ENCODE assay signal across 26 cellular contexts in genomic region chr5:156378159-156378558, GRCh38. TPM values are rescaled to one million over a fixed set of nuclear protein-coding genes. Genes with fewer than 3 reads are reported as not detected.
DNase-seq lines count a peak whose midpoint lies in the region; ATAC-seq, FAIRE-seq and TF ChIP-seq lines count a peak whose summit lies in the region.
"Had no signal": no experiment of that assay in that cellular context is flagged by ENCODE, and none has a peak within 500 bp of the region (broad histone marks: within the 10 kb centered on the region; RNA-seq: fewer than 3 reads in every experiment).

No MANE protein-coding gene starts in this region.

- H4K91ac ChIP-seq in mesenchymal stem cell (ENCODE audit: low read length) = no peak overlapping the region

- no peaks in the 10 kb centered on the region for H3K27me3 ChIP-seq in astrocyte (ENCODE audit: insufficient read depth, low read length)
- H3K27me3 ChIP-seq in mesenchymal stem cell (ENCODE audit: control insufficient read depth in 1 of 2, insufficient read depth in 1 of 2, low read length in 2 of 2) = no peaks in the 10 kb centered on the region
- H3K27me3 ChIP-seq: gastrocnemius medialis, transverse colon had no signal

- no peak overlapping the region for H3K14ac ChIP-seq in mesenchymal stem cell (ENCODE audit: low read length in 2 of 2)

- H3K79me1 ChIP-seq in mesenchymal stem cell (replicated peaks; ENCODE audit: low read length, poor library complexity, severe bottlenecking) = no peaks in the 10 kb centered on the region

- DNase-seq in astrocyte (ENCODE audit: low read depth) (no peak), coronary artery (ENCODE audit: low spot score) (no peak), mesenchymal stem cell (no peak), COR-L47 (lab: John Stamatoyannopoulos, UW) (no peak), HFFc6 (no peak)
- DNase-seq: activated B cell treated with CpG ODN at 0.5 μM for 24 hours, anterior cingulate cortex, gastrocnemius medialis, hippocampal formation, KG1, left ventricle myocardium inferior, natural killer cell, NCI-H1436 treated with DMSO at 0.1 percent for 48 hours, NCI-H524, SIG-M5, SW 1271, transverse colon had no signal

- H3K18ac ChIP-seq in mesenchymal stem cell (ENCODE audit: low read depth in 1 of 2, low read length in 2 of 2) = no peak overlapping the region

- no peaks in the 10 kb centered on the region for H3K36me3 Mint-ChIP-seq in astrocyte (ENCODE audit: low read depth, unreplicated experiment)
- H3K36me3 Mint-ChIP-seq in HFFc6 (ENCODE audit: low read depth) = no peaks in the 10 kb centered on the region
- H3K36me3 Mint-ChIP-seq: activated naive CD4-positive, alpha-beta T cell treated with anti-CD3 and anti-CD28 coated beads, Interleukin-2, amount 50 U/mL, for 72 hours; mesothelial cell of epicardium; natural killer cell had no signal

- 94% methylated on average over 2 of the region's 2 CpGs for WGBS in mesenchymal stem cell

- H2AK5ac ChIP-seq in mesenchymal stem cell (ENCODE audit: low read length, severe bottlenecking) = no peak overlapping the region

- no peak overlapping the region for H4K8ac ChIP-seq in mesenchymal stem cell (ENCODE audit: low read length)

- no peak overlapping the region for H2BK5ac ChIP-seq in mesenchymal stem cell (ENCODE audit: low read depth, low read length, poor library complexity, severe bottlenecking)

- TF ChIP-seq CTCF in astrocyte (IDR thresholded peaks at IDR 0.05; ENCODE audit: insufficient read depth, low read depth, low read length) = no peak
- no peak for TF ChIP-seq CTCF in coronary artery (IDR thresholded peaks at IDR 0.05)
- TF ChIP-seq CTCF in HFFc6 (IDR thresholded peaks at IDR 0.05) = no peak

- H2BK120ac ChIP-seq in mesenchymal stem cell (ENCODE audit: low read depth, low read length) = no peak overlapping the region

- H2BK15ac ChIP-seq in mesenchymal stem cell (ENCODE audit: low read depth, poor library complexity, severe bottlenecking) = no peak overlapping the region

- H3K23ac ChIP-seq in mesenchymal stem cell (ENCODE audit: low read length in 2 of 2) = no peak overlapping the region

- no peak overlapping the region for H3K9ac ChIP-seq in astrocyte (ENCODE audit: low read length)
- H3K9ac ChIP-seq in mesenchymal stem cell (ENCODE audit: low read length) = no peak overlapping the region

- H2AFZ ChIP-seq in astrocyte (ENCODE audit: low read depth, low read length) (no peak overlapping the region), mesenchymal stem cell (ENCODE audit: low read depth, low read length) (no peak overlapping the region)

- H3K4me1 Mint-ChIP-seq in astrocyte (ENCODE audit: low read depth, unreplicated experiment) = peaks cover 21% of the 10 kb centered on the region
- H3K4me1 Mint-ChIP-seq in HFFc6 (ENCODE audit: low read depth) = peaks cover 23% of the 10 kb centered on the region
- H3K4me1 Mint-ChIP-seq: natural killer cell had no signal

- H4K20me1 ChIP-seq in astrocyte (ENCODE audit: insufficient read depth, low read length) = no peaks in the 10 kb centered on the region

- H3K27me3 Mint-ChIP-seq in astrocyte (ENCODE audit: low read depth, unreplicated experiment) = no peaks in the 10 kb centered on the region
- H3K27me3 Mint-ChIP-seq in HFFc6 (ENCODE audit: insufficient read depth) = no peaks in the 10 kb centered on the region; the same call in 1 of the 2 replicates
- H3K27me3 Mint-ChIP-seq: activated B cell treated with CpG ODN at 0.5 μM for 24 hours; dendritic cell treated with granulocyte-macrophage colony-stimulating factor and Interleukin-4, amounts not matched to agents 40 ng/mL and 50 ng/mL, for 4 days had no signal

- no peak overlapping the region for H2BK12ac ChIP-seq in mesenchymal stem cell (ENCODE audit: low read length in 2 of 2)

- H3K36me3 ChIP-seq in astrocyte (ENCODE audit: insufficient read depth, low read length) = no peaks in the 10 kb centered on the region
- no peaks in the 10 kb centered on the region for H3K36me3 ChIP-seq in mesenchymal stem cell (ENCODE audit: control insufficient read depth in 1 of 2, insufficient read depth in 2 of 2, low read depth in 1 of 2, low read length in 2 of 2)
- H3K36me3 ChIP-seq: gastrocnemius medialis, left ventricle myocardium inferior, transverse colon had no signal

- H3K27ac Mint-ChIP-seq in astrocyte (ENCODE audit: unreplicated experiment) = no peak overlapping the region
- H3K27ac Mint-ChIP-seq in HFFc6 = no peak overlapping the region
- H3K27ac Mint-ChIP-seq: activated B cell treated with CpG ODN at 0.5 μM for 24 hours; activated naive CD4-positive, alpha-beta T cell treated with anti-CD3 and anti-CD28 coated beads, Interleukin-2, amount 50 U/mL, for 72 hours; dendritic cell treated with granulocyte-macrophage colony-stimulating factor and Interleukin-4, amounts not matched to agents 40 ng/mL and 50 ng/mL, for 4 days; mesothelial cell of epicardium; natural killer cell had no signal

- H3K4me1 ChIP-seq in astrocyte (ENCODE audit: insufficient read depth, low read length) = no peaks in the 10 kb centered on the region
- H3K4me1 ChIP-seq in mesenchymal stem cell (ENCODE audit: control insufficient read depth, insufficient read depth, low read depth, low read length) = no peaks in the 10 kb centered on the region
- H3K4me1 ChIP-seq: transverse colon had no signal

- H3K4me3 Mint-ChIP-seq in astrocyte (ENCODE audit: unreplicated experiment) = no peak overlapping the region
- H3K4me3 Mint-ChIP-seq in HFFc6 = no peak overlapping the region
- H3K4me3 Mint-ChIP-seq: activated B cell treated with CpG ODN at 0.5 μM for 24 hours; dendritic cell treated with granulocyte-macrophage colony-stimulating factor and Interleukin-4, amounts not matched to agents 40 ng/mL and 50 ng/mL, for 4 days; mesothelial cell of epicardium; natural killer cell had no signal

- no peaks in the 10 kb centered on the region for H3K9me3 Mint-ChIP-seq in astrocyte (ENCODE audit: unreplicated experiment)
- H3K9me3 Mint-ChIP-seq in HFFc6 = peaks cover 8% of the 10 kb centered on the region
- H3K9me3 Mint-ChIP-seq: activated B cell treated with CpG ODN at 0.5 μM for 24 hours; activated naive CD4-positive, alpha-beta T cell treated with anti-CD3 and anti-CD28 coated beads, Interleukin-2, amount 50 U/mL, for 72 hours; dendritic cell treated with granulocyte-macrophage colony-stimulating factor and Interleukin-4, amounts not matched to agents 40 ng/mL and 50 ng/mL, for 4 days; mesothelial cell of epicardium; natural killer cell had no signal

- ATAC-seq in GM18909 (IDR thresholded peaks at IDR 0.05; ENCODE audit: poor library complexity, unreplicated experiment) (peak; percentile 45), GM21529 (IDR thresholded peaks at IDR 0.05; ENCODE audit: unreplicated experiment) (peak; percentile 34), HG02973 (IDR thresholded peaks at IDR 0.05; ENCODE audit: unreplicated experiment) (peak; percentile 42)
- ATAC-seq: activated naive CD4-positive, alpha-beta T cell treated with anti-CD3 and anti-CD28 coated beads, Interleukin-2, amount 50 U/mL, for 72 hours; gastrocnemius medialis; HCT116; natural killer cell; Panc1 had no signal

- H3K4me2 ChIP-seq in astrocyte (ENCODE audit: low read length) (no peak overlapping the region), mesenchymal stem cell (ENCODE audit: low read length, poor library complexity, severe bottlenecking) (no peak overlapping the region)

- H3K79me2 ChIP-seq in astrocyte (ENCODE audit: insufficient read depth, low read length) = no peaks in the 10 kb centered on the region

- no peak overlapping the region for H3K4ac ChIP-seq in mesenchymal stem cell (ENCODE audit: low read depth in 1 of 2, low read length in 2 of 2)

- H3K9me3 ChIP-seq in astrocyte (ENCODE audit: insufficient read depth, low read depth, low read length) (no peaks in the 10 kb centered on the region), mesenchymal stem cell (ENCODE audit: control insufficient read depth, low read length) (no peaks in the 10 kb centered on the region)
- H3K9me3 ChIP-seq: gastrocnemius medialis, left ventricle myocardium inferior, transverse colon had no signal

- H3K27ac ChIP-seq in astrocyte (ENCODE audit: low read depth, low read length) (no peak overlapping the region), coronary artery (no peak overlapping the region), mesenchymal stem cell (ENCODE audit: low read length, poor library complexity, severe bottlenecking) (no peak overlapping the region)
- H3K27ac ChIP-seq: C4-2B, left ventricle myocardium inferior, transverse colon had no signal

- peak; percentile 23 for FAIRE-seq in astrocyte (lab: Jason Lieb, UNC)

- H3K4me3 ChIP-seq in astrocyte (ENCODE audit: insufficient read depth, low read depth, low read length) (no peak overlapping the region), coronary artery (no peak overlapping the region), mesenchymal stem cell (ENCODE audit: insufficient read depth in 1 of 2, low read depth in 1 of 2, low read length in 2 of 2) (no peak overlapping the region)
- H3K4me3 ChIP-seq: gastrocnemius medialis, left ventricle myocardium inferior, transverse colon had no signal

RNA-seq across cellular contexts. Expression of gene SGCD, which starts 51.2 kb away (rescaled TPM):
- 2.9 and 5.6 TPM in 2 replicates for total RNA-seq in astrocyte
- 0.51 TPM for polyA plus RNA-seq in mesenchymal stem cell (2013, experiment 1 of 2)
- 0.63 TPM for polyA plus RNA-seq in mesenchymal stem cell (2013, experiment 2 of 2)
- 1 to 10 TPM; 5.2 to 6.7 (median 6.4) TPM for total RNA-seq in HFFc6 (2021; fragmentation: NEBNext Ultra II Directional; extraction: Animal tissue kit (Norgen Biotek cat#: 25700))
- total RNA-seq: activated B cell treated with CpG ODN at 0.5 μM for 24 hours had no signal
